26 cellular contexts compared by ENCODE assay signal in the genomic region with DNA sequence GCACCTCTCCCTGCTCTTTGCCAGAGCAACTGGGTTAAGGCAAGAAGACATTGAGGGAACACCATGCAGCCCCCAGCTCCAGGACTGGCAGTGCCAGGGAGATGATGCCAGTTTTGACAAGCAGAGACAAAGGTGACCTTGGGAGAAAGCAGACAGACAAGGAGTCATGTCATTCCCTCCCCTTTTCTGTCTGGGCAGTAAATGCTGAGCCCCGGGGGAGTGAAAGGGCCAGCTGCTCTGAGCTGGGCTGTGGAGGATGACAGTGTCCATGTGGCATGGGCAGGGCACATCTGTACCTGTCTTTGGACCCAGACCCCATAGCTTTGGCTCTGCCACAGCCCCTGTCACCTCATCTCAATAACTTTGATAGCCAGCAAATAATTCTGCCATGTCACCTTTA.
"Had no signal": no experiment of that assay in that cellular context is flagged by ENCODE, and none has a peak within 500 bp of the region (broad histone marks: within the 10 kb centered on the region; RNA-seq: fewer than 3 reads in every experiment).

No MANE protein-coding gene starts in this region.

- H3K4me3 Mint-ChIP-seq: activated B cell treated with CpG ODN at 0.5 μM for 24 hours; activated CD4-positive, alpha-beta T cell treated with anti-CD3 and anti-CD28 coated beads for 36 hours; activated T-cell treated with anti-CD3 and anti-CD28 coated beads, Interleukin-2, amount 50 U/mL, for 24 hours; activated T-helper 17 cell treated with anti-CD3 and anti-CD28 coated beads, Interleukin-2, amount 50 U/mL, for 72 hours; neural crest cell; stimulated activated memory B cell treated with anti-CD40 and anti-IgM and Interleukin-4, amounts not matched to agents 10 μg/mL and 1 μg/mL and 100 μg/mL, for 72 hours had no signal

- H3K27me3 Mint-ChIP-seq: activated CD4-positive, alpha-beta T cell treated with anti-CD3 and anti-CD28 coated beads for 36 hours; activated T-cell treated with anti-CD3 and anti-CD28 coated beads, Interleukin-2, amount 50 U/mL, for 24 hours had no signal

- ATAC-seq: activated CD4-positive, alpha-beta T cell treated with anti-CD3 and anti-CD28 coated beads for 36 hours; activated naive CD4-positive, alpha-beta T cell treated with anti-CD3 and anti-CD28 coated beads, Interleukin-2, amount 50 U/mL, for 72 hours; activated T-helper 17 cell treated with anti-CD3 and anti-CD28 coated beads, Interleukin-2, amount 50 U/mL, for 72 hours; gastroesophageal sphincter; heart left ventricle; left lung; sciatic nerve; stimulated activated memory B cell treated with anti-CD40 and anti-IgM and Interleukin-4, amounts not matched to agents 10 μg/mL and 1 μg/mL and 100 μg/mL, for 72 hours had no signal

- H3K36me3 ChIP-seq: ascending aorta, brain microvascular endothelial cell, gastroesophageal sphincter, heart left ventricle, left lung, stomach, suprapubic skin, uterus had no signal

- H3K36me3 Mint-ChIP-seq: activated naive CD4-positive, alpha-beta T cell treated with anti-CD3 and anti-CD28 coated beads, Interleukin-2, amount 50 U/mL, for 72 hours; stimulated activated memory B cell treated with anti-CD40 and anti-IgM and Interleukin-4, amounts not matched to agents 10 μg/mL and 1 μg/mL and 100 μg/mL, for 72 hours had no signal

- H3K4me1 Mint-ChIP-seq: activated B cell treated with CpG ODN at 0.5 μM for 24 hours; activated CD4-positive, alpha-beta T cell treated with anti-CD3 and anti-CD28 coated beads for 36 hours; activated T-helper 17 cell treated with anti-CD3 and anti-CD28 coated beads, Interleukin-2, amount 50 U/mL, for 72 hours; stimulated activated memory B cell treated with anti-CD40 and anti-IgM and Interleukin-4, amounts not matched to agents 10 μg/mL and 1 μg/mL and 100 μg/mL, for 72 hours had no signal

- H3K9me3 Mint-ChIP-seq: activated B cell treated with CpG ODN at 0.5 μM for 24 hours; activated naive CD4-positive, alpha-beta T cell treated with anti-CD3 and anti-CD28 coated beads, Interleukin-2, amount 50 U/mL, for 72 hours; activated T-cell treated with anti-CD3 and anti-CD28 coated beads, Interleukin-2, amount 50 U/mL, for 24 hours; activated T-helper 17 cell treated with anti-CD3 and anti-CD28 coated beads, Interleukin-2, amount 50 U/mL, for 72 hours; neural crest cell; stimulated activated memory B cell treated with anti-CD40 and anti-IgM and Interleukin-4, amounts not matched to agents 10 μg/mL and 1 μg/mL and 100 μg/mL, for 72 hours had no signal

- H3K4me2 ChIP-seq: smooth muscle cell had no signal

- DNase-seq: activated B cell treated with CpG ODN at 0.5 μM for 24 hours; activated CD4-positive, alpha-beta T cell treated with anti-CD3 and anti-CD28 coated beads for 36 hours; activated CD4-positive, alpha-beta T cell treated with anti-CD3 and anti-CD28 coated beads, Interleukin-2, amount 50 U/mL, for 4 hours; activated CD8-positive, alpha-beta memory T cell treated with anti-CD3 and anti-CD28 coated beads for 24 hours; activated CD8-positive, alpha-beta memory T cell treated with anti-CD3 and anti-CD28 coated beads, Interleukin-2, amount 50 U/mL, for 4 hours; activated T-cell treated with anti-CD3 and anti-CD28 coated beads, Interleukin-2, amount 50 U/mL, for 24 hours; brain microvascular endothelial cell; heart left ventricle; left lung; posterior cingulate gyrus; stimulated activated CD4-positive, alpha-beta T cell treated with anti-CD3 and anti-CD28 coated beads, Interleukin-15, amount 100 ng/mL, for 24 hours; stomach; T-helper 9 cell; trophoblast cell; uterus had no signal

- H3K9me3 ChIP-seq: ascending aorta, gastroesophageal sphincter, heart left ventricle, left lung, stomach, suprapubic skin, uterus had no signal

- H3K4me3 ChIP-seq: ascending aorta, coronary artery, gastroesophageal sphincter, heart left ventricle, left lung, smooth muscle cell, stomach, suprapubic skin, uterus had no signal

- H3K27ac Mint-ChIP-seq: activated B cell treated with CpG ODN at 0.5 μM for 24 hours; activated CD4-positive, alpha-beta T cell treated with anti-CD3 and anti-CD28 coated beads for 36 hours; activated naive CD4-positive, alpha-beta T cell treated with anti-CD3 and anti-CD28 coated beads, Interleukin-2, amount 50 U/mL, for 72 hours; activated T-cell treated with anti-CD3 and anti-CD28 coated beads, Interleukin-2, amount 50 U/mL, for 24 hours; activated T-helper 17 cell treated with anti-CD3 and anti-CD28 coated beads, Interleukin-2, amount 50 U/mL, for 72 hours; stimulated activated memory B cell treated with anti-CD40 and anti-IgM and Interleukin-4, amounts not matched to agents 10 μg/mL and 1 μg/mL and 100 μg/mL, for 72 hours had no signal

- H3K4me1 ChIP-seq: ascending aorta, left lung had no signal

- H3K27ac ChIP-seq: ascending aorta, brain microvascular endothelial cell, coronary artery, epithelial cell of prostate, gastroesophageal sphincter, heart left ventricle, left lung, suprapubic skin, uterus had no signal

- H3K27me3 ChIP-seq: ascending aorta, heart left ventricle, left lung, stomach, suprapubic skin, uterus had no signal
